ENCODE assay signal across 14 cellular contexts in the genomic region with DNA sequence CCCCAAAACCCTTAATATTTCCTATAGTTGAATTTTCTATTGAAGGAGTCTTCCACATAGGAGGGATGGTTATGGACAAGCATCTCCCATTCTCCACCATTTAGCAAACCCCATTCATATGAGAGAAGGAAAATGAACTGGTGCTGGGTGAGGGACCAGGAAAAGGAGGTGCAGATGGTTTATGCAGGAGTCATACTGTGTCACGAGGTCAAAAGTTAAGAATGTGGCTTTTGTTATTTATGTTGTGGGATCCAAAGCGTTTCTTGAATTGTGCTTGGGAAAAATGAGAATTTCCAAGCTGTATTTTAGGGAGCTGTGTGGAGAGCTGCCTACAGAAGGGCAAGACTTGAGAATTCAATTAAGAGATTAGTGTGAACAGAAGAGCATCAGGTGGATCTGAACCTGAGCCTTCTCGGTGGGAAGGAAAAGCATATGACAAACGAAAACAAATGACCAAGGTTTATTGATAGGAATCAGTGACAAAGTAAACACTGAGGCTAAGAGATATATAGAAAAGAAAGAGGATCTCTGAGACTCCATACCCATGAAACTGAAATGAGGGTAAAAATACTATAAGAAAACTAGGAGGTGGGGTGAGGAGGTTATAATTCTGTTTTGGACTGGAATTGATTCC.
DNase-seq lines count a peak whose midpoint lies in the region; ATAC-seq and TF ChIP-seq lines count a peak whose summit lies in the region.
"Had no signal": no experiment of that assay in that cellular context is flagged by ENCODE, and none has a peak within 500 bp of the region (broad histone marks: within the 10 kb centered on the region; RNA-seq: fewer than 3 reads in every experiment).

No MANE protein-coding gene starts in this region.

- H3K79me2 ChIP-seq in ACC112 (ENCODE audit: control insufficient read depth, insufficient read depth, low read length, unreplicated experiment) (no peaks in the 10 kb centered on the region), osteoblast (ENCODE audit: insufficient read depth, low read length) (no peaks in the 10 kb centered on the region)

- H3K4me2 ChIP-seq in osteoblast (ENCODE audit: insufficient read depth, low read length): no peak overlapping the region

- H3K4me1 Mint-ChIP-seq in HFFc6 (ENCODE audit: low read depth): peaks cover 32% of the 10 kb centered on the region

- TF ChIP-seq CTCF in HFFc6 (IDR thresholded peaks at IDR 0.05) (no peak), osteoblast (IDR thresholded peaks at IDR 0.05; ENCODE audit: extremely low read depth, low read depth, low read length) (no peak)

- H3K27me3 Mint-ChIP-seq in HFFc6 (ENCODE audit: insufficient read depth): no peaks in the 10 kb centered on the region

- H3K27ac Mint-ChIP-seq in HFFc6: peak overlapping the region; percentile 70

- H3K27me3 ChIP-seq in ACC112 (ENCODE audit: insufficient read depth, low read length) (no peaks in the 10 kb centered on the region), osteoblast (ENCODE audit: insufficient read depth, low read length) (no peaks in the 10 kb centered on the region)
- H3K27me3 ChIP-seq: ascending aorta had no signal

- H3K27ac ChIP-seq in ACC112 (ENCODE audit: low read depth, low read length) (peak overlapping the region; percentile 76), caudate nucleus (ENCODE audit: low read depth, low read length) (peak overlapping the region; percentile 6), osteoblast (ENCODE audit: low read depth, low read length) (no peak overlapping the region)
- H3K27ac ChIP-seq: ascending aorta, lower lobe of right lung, SK-N-MC had no signal

- no peaks in the 10 kb centered on the region for H4K20me1 ChIP-seq in osteoblast (ENCODE audit: insufficient read depth, low read length)

- H3K9me3 Mint-ChIP-seq in HFFc6: no peaks in the 10 kb centered on the region

- H3K36me3 Mint-ChIP-seq in HFFc6 (ENCODE audit: low read depth): no peaks in the 10 kb centered on the region; the same call in 1 of the 2 replicates

- H2AFZ ChIP-seq in ACC112 (ENCODE audit: low read length, unreplicated experiment) (peak overlapping the region; percentile 47), osteoblast (ENCODE audit: low read length) (no peak overlapping the region)

- no peaks in the 10 kb centered on the region for H3K9me3 ChIP-seq in osteoblast (ENCODE audit: low read depth, low read length)
- H3K9me3 ChIP-seq: ascending aorta, lower lobe of right lung had no signal

- no peaks in the 10 kb centered on the region for H3K36me3 ChIP-seq in ACC112 (ENCODE audit: insufficient read depth, low read length)
- H3K36me3 ChIP-seq in osteoblast (ENCODE audit: insufficient read depth, low read length): no peaks in the 10 kb centered on the region
- H3K36me3 ChIP-seq: ascending aorta, lower lobe of right lung had no signal

- no peak for ATAC-seq in HG02763 (IDR thresholded peaks at IDR 0.05; ENCODE audit: unreplicated experiment)
- ATAC-seq: HCT116, lower lobe of right lung had no signal

- peak overlapping the region; percentile 51 for H3K4me3 Mint-ChIP-seq in HFFc6

- H3K4me1 ChIP-seq in ACC112 (ENCODE audit: control insufficient read depth, insufficient read depth, low read length, unreplicated experiment): peaks cover 23% of the 10 kb centered on the region
- H3K4me1 ChIP-seq in osteoblast (ENCODE audit: insufficient read depth, low read length): peaks cover 8% of the 10 kb centered on the region
- H3K4me1 ChIP-seq: ascending aorta, lower lobe of right lung had no signal

- H3K4me3 ChIP-seq in ACC112 (ENCODE audit: low read depth, low read length): no peak overlapping the region
- no peak overlapping the region for H3K4me3 ChIP-seq in osteoblast (ENCODE audit: insufficient read depth, low read length)
- H3K4me3 ChIP-seq: ascending aorta, lower lobe of right lung, SK-N-MC had no signal

- DNase-seq in HFFc6: peak; percentile 80
- DNase-seq in caudate nucleus (lab: John Stamatoyannopoulos, UW): no peak
- peak; percentile 21 for DNase-seq in kidney glomerular epithelial cell (lab: John Stamatoyannopoulos, UW)
- no peak for DNase-seq in NCI-H2029 treated with DMSO at 0.1 percent for 48 hours (lab: John Stamatoyannopoulos, UW)
- DNase-seq in osteoblast (ENCODE audit: insufficient read length, low spot score, missing footprints): no peak
- no peak for DNase-seq in activated CD4-positive, alpha-beta T cell treated with anti-CD3 and anti-CD28 coated beads for 1 hour
- DNase-seq: activated CD8-positive, alpha-beta memory T cell treated with anti-CD3 and anti-CD28 coated beads for 24 hours; activated effector memory CD4-positive, alpha-beta T cell treated with Interleukin-2 at 50 U/mL for 16 hours; lower lobe of right lung had no signal

Comparison
In these comparisons a context has a peak if more than half of its experiments do, and no peak if none do; other contexts are left out.
1. DNase-seq: peak in HFFc6 (single experiment) and kidney glomerular epithelial cell (single experiment); none in caudate nucleus (0 of 61), NCI-H2029 treated with DMSO at 0.1 percent for 48 hours (single experiment), osteoblast (single experiment) and activated CD4-positive, alpha-beta T cell treated with anti-CD3 and anti-CD28 coated beads for 1 hour (single experiment).